Comparison of ENCODE assay signal across 8 cellular contexts in the genomic region with DNA sequence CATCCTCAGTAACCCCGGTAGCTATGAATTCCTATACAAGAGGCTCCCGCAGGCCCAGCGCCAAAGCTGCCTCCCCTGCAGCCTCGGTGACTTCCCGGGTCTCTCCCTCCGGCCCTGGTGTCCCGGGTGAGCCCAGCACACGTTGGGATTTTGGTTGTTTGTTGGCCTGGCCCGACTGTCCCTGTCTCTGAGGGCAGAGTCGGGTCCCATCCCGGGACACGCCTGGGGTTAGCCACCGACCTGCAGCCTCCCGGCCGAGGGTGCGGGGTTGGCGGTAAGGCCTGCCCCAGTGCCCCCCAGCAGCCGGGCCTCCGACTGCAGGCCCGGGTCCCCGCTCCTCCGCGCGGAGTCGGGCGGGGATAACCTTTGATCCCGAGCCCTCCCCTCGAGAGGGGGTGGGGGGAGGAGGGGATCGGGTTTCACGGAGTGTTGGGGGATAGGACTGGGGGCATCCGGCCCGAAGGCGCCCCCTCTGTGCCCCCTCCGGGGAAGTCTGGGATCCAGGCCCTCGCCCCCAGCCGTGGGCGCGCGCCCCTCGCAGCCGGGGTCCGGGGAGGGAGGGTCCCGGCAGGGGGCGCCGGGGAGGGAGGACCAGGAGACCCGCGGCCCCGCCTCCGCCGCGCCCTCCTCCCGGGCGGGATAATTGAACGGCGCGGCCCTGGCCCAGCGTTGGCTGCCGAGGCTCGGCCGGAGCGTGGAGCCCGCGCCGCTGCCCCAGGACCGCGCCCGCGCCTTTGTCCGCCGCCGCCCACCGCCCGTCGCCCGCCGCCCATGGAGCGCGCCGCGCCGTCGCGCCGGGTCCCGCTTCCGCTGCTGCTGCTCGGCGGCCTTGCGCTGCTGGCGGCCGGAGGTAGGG. TPM values are rescaled to one million over a fixed set of nuclear protein-coding genes. Genes with fewer than 3 reads are reported as not detected.
DNase-seq lines count a peak whose midpoint lies in the region; ATAC-seq lines count a peak whose summit lies in the region.

A gene with protein sequence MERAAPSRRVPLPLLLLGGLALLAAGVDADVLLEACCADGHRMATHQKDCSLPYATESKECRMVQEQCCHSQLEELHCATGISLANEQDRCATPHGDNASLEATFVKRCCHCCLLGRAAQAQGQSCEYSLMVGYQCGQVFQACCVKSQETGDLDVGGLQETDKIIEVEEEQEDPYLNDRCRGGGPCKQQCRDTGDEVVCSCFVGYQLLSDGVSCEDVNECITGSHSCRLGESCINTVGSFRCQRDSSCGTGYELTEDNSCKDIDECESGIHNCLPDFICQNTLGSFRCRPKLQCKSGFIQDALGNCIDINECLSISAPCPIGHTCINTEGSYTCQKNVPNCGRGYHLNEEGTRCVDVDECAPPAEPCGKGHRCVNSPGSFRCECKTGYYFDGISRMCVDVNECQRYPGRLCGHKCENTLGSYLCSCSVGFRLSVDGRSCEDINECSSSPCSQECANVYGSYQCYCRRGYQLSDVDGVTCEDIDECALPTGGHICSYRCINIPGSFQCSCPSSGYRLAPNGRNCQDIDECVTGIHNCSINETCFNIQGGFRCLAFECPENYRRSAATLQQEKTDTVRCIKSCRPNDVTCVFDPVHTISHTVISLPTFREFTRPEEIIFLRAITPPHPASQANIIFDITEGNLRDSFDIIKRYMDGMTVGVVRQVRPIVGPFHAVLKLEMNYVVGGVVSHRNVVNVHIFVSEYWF (plus strand): TSS at position 669 of the 856 bp plus-strand sequence. CDS start 103 bp downstream, at position 772.

- WGBS in right cardiac atrium: 3% methylated on average over 90 of the region's 91 CpGs

- H3K9me3 Mint-ChIP-seq in activated T-helper 2 cell treated with anti-CD3 and anti-CD28 coated beads, Interferon-gamma antibody, Interleukin-2, Interleukin-4, amounts not matched to agents 10 μg/mL and 5 μg/mL and 100 μg/mL, durations not matched to agents 14 hours and 24 hours and 36 hours: no peaks in the 10 kb centered on the region
- H3K9me3 Mint-ChIP-seq in activated CD4-positive, alpha-beta memory T cell treated with anti-CD3 and anti-CD28 coated beads for 36 hours: no peaks in the 10 kb centered on the region

- intact Hi-C loops in activated T-helper 2 cell treated with anti-CD3 and anti-CD28 coated beads, Interferon-gamma antibody, Interleukin-2, Interleukin-4, amounts not matched to agents 10 μg/mL and 5 μg/mL and 100 μg/mL, durations not matched to agents 14 hours and 24 hours and 36 hours (cut with micrococcal nuclease): no loop called here
- intact Hi-C loops in right cardiac atrium (cut with DNase I): loop anchor here in 1 of 4 donors (10.0 kb wide), 1 partner anchor 48 kb away; no protein-coding TSS in a partner anchor
- intact Hi-C loops in activated CD4-positive, alpha-beta memory T cell treated with anti-CD3 and anti-CD28 coated beads for 36 hours (cut with micrococcal nuclease): no loop called here

- CTCF ChIA-PET in activated CD4-positive, alpha-beta memory T cell treated with anti-CD3 and anti-CD28 coated beads for 36 hours (lab: Charles Lee): no interaction called here

- DNase-seq in NCI-H2196 (lab: John Stamatoyannopoulos, UW; ENCODE audit: unreplicated experiment) (peak; percentile 6), NCI-H2196 treated with DMSO at 0.1 percent for 48 hours (lab: John Stamatoyannopoulos, UW; ENCODE audit: unreplicated experiment) (no peak), right cardiac atrium (peak; percentile 59 to 87 (median 85)), retina (peak; percentile 72)
- DNase-seq in activated T-helper 2 cell treated with anti-CD3 and anti-CD28 coated beads, Interferon-gamma antibody, Interleukin-2, Interleukin-4, amounts not matched to agents 10 μg/mL and 5 μg/mL and 100 μg/mL, durations not matched to agents 14 hours and 24 hours and 36 hours (ENCODE audit: low spot score): no peak
- no peak for DNase-seq in activated CD4-positive, alpha-beta memory T cell treated with anti-CD3 and anti-CD28 coated beads for 36 hours
- no peak for DNase-seq in effector CD8-positive, alpha-beta T cell (lab: John Stamatoyannopoulos, UW)
- DNase-seq in activated CD4-positive, alpha-beta T cell treated with anti-CD3 and anti-CD28 coated beads, Interleukin-2, amount 50 U/mL, for 48 hours: no peak

- H3K4me3 ChIP-seq in right cardiac atrium (ENCODE audit: low read length): peak within 1 kb of the TSS; percentile 49

- no peaks in the 10 kb centered on the region for H3K36me3 Mint-ChIP-seq in activated T-helper 2 cell treated with anti-CD3 and anti-CD28 coated beads, Interferon-gamma antibody, Interleukin-2, Interleukin-4, amounts not matched to agents 10 μg/mL and 5 μg/mL and 100 μg/mL, durations not matched to agents 14 hours and 24 hours and 36 hours (ENCODE audit: low read depth)
- no peaks in the 10 kb centered on the region for H3K36me3 Mint-ChIP-seq in activated CD4-positive, alpha-beta memory T cell treated with anti-CD3 and anti-CD28 coated beads for 36 hours

- H3K4me3 Mint-ChIP-seq in activated T-helper 2 cell treated with anti-CD3 and anti-CD28 coated beads, Interferon-gamma antibody, Interleukin-2, Interleukin-4, amounts not matched to agents 10 μg/mL and 5 μg/mL and 100 μg/mL, durations not matched to agents 14 hours and 24 hours and 36 hours (ENCODE audit: low read depth): peak within 1 kb of the TSS; percentile 17
- H3K4me3 Mint-ChIP-seq in activated CD4-positive, alpha-beta memory T cell treated with anti-CD3 and anti-CD28 coated beads for 36 hours: no peak within 1 kb of the TSS

- peaks cover 43% of the 10 kb centered on the region for H3K27me3 Mint-ChIP-seq in activated T-helper 2 cell treated with anti-CD3 and anti-CD28 coated beads, Interferon-gamma antibody, Interleukin-2, Interleukin-4, amounts not matched to agents 10 μg/mL and 5 μg/mL and 100 μg/mL, durations not matched to agents 14 hours and 24 hours and 36 hours (ENCODE audit: low read depth)
- peaks cover 38% of the 10 kb centered on the region for H3K27me3 Mint-ChIP-seq in activated CD4-positive, alpha-beta memory T cell treated with anti-CD3 and anti-CD28 coated beads for 36 hours

- H3K27me3 ChIP-seq in right cardiac atrium (ENCODE audit: control insufficient read depth, insufficient read depth): no peaks in the 10 kb centered on the region

- peak; percentile 56 to 69 for ATAC-seq in right cardiac atrium

- H3K27ac Mint-ChIP-seq in activated T-helper 2 cell treated with anti-CD3 and anti-CD28 coated beads, Interferon-gamma antibody, Interleukin-2, Interleukin-4, amounts not matched to agents 10 μg/mL and 5 μg/mL and 100 μg/mL, durations not matched to agents 14 hours and 24 hours and 36 hours: no peak within 1 kb of the TSS
- no peak within 1 kb of the TSS for H3K27ac Mint-ChIP-seq in activated CD4-positive, alpha-beta memory T cell treated with anti-CD3 and anti-CD28 coated beads for 36 hours

- H3K4me1 ChIP-seq in right cardiac atrium (ENCODE audit: control insufficient read depth, insufficient read depth, low read length): peaks cover 2% of the 10 kb centered on the region

- H3K27ac ChIP-seq in right cardiac atrium (ENCODE audit: low read length): peak within 1 kb of the TSS; percentile 21

- POLR2A ChIA-PET in activated CD4-positive, alpha-beta memory T cell treated with anti-CD3 and anti-CD28 coated beads for 36 hours (lab: Charles Lee): no interaction called here

- H3K4me1 Mint-ChIP-seq in activated T-helper 2 cell treated with anti-CD3 and anti-CD28 coated beads, Interferon-gamma antibody, Interleukin-2, Interleukin-4, amounts not matched to agents 10 μg/mL and 5 μg/mL and 100 μg/mL, durations not matched to agents 14 hours and 24 hours and 36 hours (ENCODE audit: low read depth): no peaks in the 10 kb centered on the region
- H3K4me1 Mint-ChIP-seq in activated CD4-positive, alpha-beta memory T cell treated with anti-CD3 and anti-CD28 coated beads for 36 hours (ENCODE audit: low read depth): peaks cover under 1% of the 10 kb centered on the region

- H3K9me3 ChIP-seq in right cardiac atrium (ENCODE audit: control insufficient read depth, low read length): no peaks in the 10 kb centered on the region

RNA-seq across cellular contexts. Expression of the gene that starts here (rescaled TPM):
- not detected in 2 replicates for total RNA-seq in activated T-helper 2 cell treated with anti-CD3 and anti-CD28 coated beads, Interferon-gamma antibody, Interleukin-2, Interleukin-4, amounts not matched to agents 10 μg/mL and 5 μg/mL and 100 μg/mL, durations not matched to agents 14 hours and 24 hours and 36 hours
- total RNA-seq in right cardiac atrium: 100 to 1,000 TPM; 286 to 456 (median 397) TPM
- 228 TPM for polyA plus RNA-seq in right cardiac atrium
- total RNA-seq in activated CD4-positive, alpha-beta memory T cell treated with anti-CD3 and anti-CD28 coated beads for 36 hours: not detected

Comparison
In these comparisons a context has a peak if more than half of its experiments do, and no peak if none do; other contexts are left out.
1. RNA of the gene that starts here (total RNA-seq): 286 to 456 TPM in right cardiac atrium; not detected in activated CD4-positive, alpha-beta memory T cell treated with anti-CD3 and anti-CD28 coated beads for 36 hours and not detected in activated T-helper 2 cell treated with anti-CD3 and anti-CD28 coated beads, Interferon-gamma antibody, Interleukin-2, Interleukin-4, amounts not matched to agents 10 μg/mL and 5 μg/mL and 100 μg/mL, durations not matched to agents 14 hours and 24 hours and 36 hours; every median in the first group is over 100 times any median in the second.
2. DNase-seq: peak in NCI-H2196 (single experiment), right cardiac atrium (3 of 3) and retina (single experiment); none in NCI-H2196 treated with DMSO at 0.1 percent for 48 hours (single experiment), activated T-helper 2 cell treated with anti-CD3 and anti-CD28 coated beads, Interferon-gamma antibody, Interleukin-2, Interleukin-4, amounts not matched to agents 10 μg/mL and 5 μg/mL and 100 μg/mL, durations not matched to agents 14 hours and 24 hours and 36 hours (single experiment), activated CD4-positive, alpha-beta memory T cell treated with anti-CD3 and anti-CD28 coated beads for 36 hours (single experiment), effector CD8-positive, alpha-beta T cell (single experiment) and activated CD4-positive, alpha-beta T cell treated with anti-CD3 and anti-CD28 coated beads, Interleukin-2, amount 50 U/mL, for 48 hours (0 of 2).